ENCODE assay signal across 12 cellular contexts in genomic region chr15:78757636-78757905, GRCh38. TPM values are rescaled to one million over a fixed set of nuclear protein-coding genes. Genes with fewer than 3 reads are reported as not detected.
DNase-seq lines count a peak whose midpoint lies in the region; ATAC-seq and TF ChIP-seq lines count a peak whose summit lies in the region.
"Had no signal": no experiment of that assay in that cellular context is flagged by ENCODE, and none has a peak within 500 bp of the region (broad histone marks: within the 10 kb centered on the region; RNA-seq: fewer than 3 reads in every experiment).

No MANE protein-coding gene starts in this region.

- DNase-seq in right cardiac atrium, result peak in 2 of 3 donors; percentile 48 to 50
- no peak for DNase-seq in cardiac septum (ENCODE audit: low spot score)
- DNase-seq in activated naive CD8-positive, alpha-beta T cell treated with anti-CD3 and anti-CD28 coated beads, Interleukin-2, amount 10 ng/mL, durations not matched to agents 7 days and 5 days, result no peak
- no peak for DNase-seq in osteoblast (ENCODE audit: insufficient read length, low spot score, missing footprints)
- no peak for DNase-seq in medulla oblongata (ENCODE audit: extremely low spot score)
- no peak for DNase-seq in cerebellum (ENCODE audit: low spot score)
- DNase-seq in hypothalamus (lab: John Stamatoyannopoulos, UW), result no peak
- DNase-seq: AML-193, upper lobe of right lung had no signal

- no peaks in the 10 kb centered on the region for H3K79me2 ChIP-seq in osteoblast (ENCODE audit: insufficient read depth, low read length)

- H3K9me3 Mint-ChIP-seq in activated naive CD8-positive, alpha-beta T cell treated with anti-CD3 and anti-CD28 coated beads, Interleukin-2, amount 10 ng/mL, durations not matched to agents 7 days and 5 days, result no peaks in the 10 kb centered on the region
- H3K9me3 Mint-ChIP-seq: nephron progenitor cell had no signal

- H3K4me1 ChIP-seq in right cardiac atrium (ENCODE audit: control insufficient read depth, insufficient read depth, low read length) (peaks cover 30% of the 10 kb centered on the region), osteoblast (ENCODE audit: insufficient read depth, low read length) (peaks cover 21% of the 10 kb centered on the region)

- H3K27ac Mint-ChIP-seq in activated naive CD8-positive, alpha-beta T cell treated with anti-CD3 and anti-CD28 coated beads, Interleukin-2, amount 10 ng/mL, durations not matched to agents 7 days and 5 days, result peak overlapping the region; percentile 58

- H3K36me3 ChIP-seq in osteoblast (ENCODE audit: insufficient read depth, low read length), result no peaks in the 10 kb centered on the region
- H3K36me3 ChIP-seq: cardiac muscle cell, upper lobe of right lung had no signal

- H3K9me3 ChIP-seq in right cardiac atrium (ENCODE audit: control insufficient read depth, low read length) (no peaks in the 10 kb centered on the region), osteoblast (ENCODE audit: low read depth, low read length) (no peaks in the 10 kb centered on the region)
- H3K9me3 ChIP-seq: upper lobe of right lung had no signal

- no peaks in the 10 kb centered on the region for H3K27me3 Mint-ChIP-seq in activated naive CD8-positive, alpha-beta T cell treated with anti-CD3 and anti-CD28 coated beads, Interleukin-2, amount 10 ng/mL, durations not matched to agents 7 days and 5 days

- no peaks in the 10 kb centered on the region for H4K20me1 ChIP-seq in osteoblast (ENCODE audit: insufficient read depth, low read length)

- H2AFZ ChIP-seq in osteoblast (ENCODE audit: low read length), result no peak overlapping the region

- no peak overlapping the region for H3K4me3 Mint-ChIP-seq in activated naive CD8-positive, alpha-beta T cell treated with anti-CD3 and anti-CD28 coated beads, Interleukin-2, amount 10 ng/mL, durations not matched to agents 7 days and 5 days
- H3K4me3 Mint-ChIP-seq: nephron progenitor cell had no signal

- peak overlapping the region; percentile 26 for H3K4me2 ChIP-seq in osteoblast (ENCODE audit: insufficient read depth, low read length)

- 96% methylated on average over 10 of the region's 10 CpGs for WGBS in right cardiac atrium

- peaks cover 15% of the 10 kb centered on the region for H3K4me1 Mint-ChIP-seq in activated naive CD8-positive, alpha-beta T cell treated with anti-CD3 and anti-CD28 coated beads, Interleukin-2, amount 10 ng/mL, durations not matched to agents 7 days and 5 days

- no peaks in the 10 kb centered on the region for H3K27me3 ChIP-seq in right cardiac atrium (ENCODE audit: control insufficient read depth, insufficient read depth)
- H3K27me3 ChIP-seq in osteoblast (ENCODE audit: insufficient read depth, low read length), result no peaks in the 10 kb centered on the region
- H3K27me3 ChIP-seq: cardiac muscle cell, upper lobe of right lung had no signal

- intact Hi-C loops in right cardiac atrium (cut with DNase I) (no loop called here), cardiac septum (cut with DNase I) (loop anchor here (5.0 kb wide), 1 partner anchor 115 kb away; the partner anchor contains the start of gene MORF4L1)

- POLR2A ChIA-PET in activated naive CD8-positive, alpha-beta T cell treated with anti-CD3 and anti-CD28 coated beads, Interleukin-2, amount 10 ng/mL, durations not matched to agents 7 days and 5 days (lab: Charles Lee), result no interaction called here

- H3K27ac ChIP-seq in right cardiac atrium (ENCODE audit: low read length), result peak overlapping the region; percentile 60
- H3K27ac ChIP-seq in osteoblast (ENCODE audit: low read depth, low read length), result peak overlapping the region; percentile 90
- H3K27ac ChIP-seq: cardiac muscle cell had no signal

- no peak for TF ChIP-seq CTCF in osteoblast (IDR thresholded peaks at IDR 0.05; ENCODE audit: extremely low read depth, low read depth, low read length)

- no peak for ATAC-seq in right cardiac atrium
- ATAC-seq in activated naive CD8-positive, alpha-beta T cell treated with anti-CD3 and anti-CD28 coated beads, Interleukin-2, amount 10 ng/mL, durations not matched to agents 7 days and 5 days (ENCODE audit: low read depth), result no peak
- ATAC-seq in HG02642 (IDR thresholded peaks at IDR 0.05; ENCODE audit: poor library complexity, unreplicated experiment), result no peak

- no peaks in the 10 kb centered on the region for H3K36me3 Mint-ChIP-seq in activated naive CD8-positive, alpha-beta T cell treated with anti-CD3 and anti-CD28 coated beads, Interleukin-2, amount 10 ng/mL, durations not matched to agents 7 days and 5 days

- no peak overlapping the region for H3K4me3 ChIP-seq in right cardiac atrium (ENCODE audit: low read length)
- no peak overlapping the region for H3K4me3 ChIP-seq in osteoblast (ENCODE audit: insufficient read depth, low read length)
- H3K4me3 ChIP-seq: cardiac muscle cell, upper lobe of right lung had no signal

RNA-seq across cellular contexts. Expression of gene ADAMTS7, which starts 53.7 kb away (rescaled TPM):
- total RNA-seq in right cardiac atrium (10 to 100 TPM; 38.8 to 85.9 (median 82.0) TPM), cardiac septum (17.8 TPM), osteoblast (32.4 and 34.0 TPM in 2 replicates), cerebellum (25.9 TPM)
- polyA plus RNA-seq in right cardiac atrium, result 40.3 TPM
- total RNA-seq in activated naive CD8-positive, alpha-beta T cell treated with anti-CD3 and anti-CD28 coated beads, Interleukin-2, amount 10 ng/mL, durations not matched to agents 7 days and 5 days, result under 1 TPM in 1 of 2 experiments, not detected in 1; 0.14 TPM

Comparison
In these comparisons a context has a peak if more than half of its experiments do, and no peak if none do; other contexts are left out.
1. DNase-seq: peak in right cardiac atrium (2 of 3); none in cardiac septum (single experiment), activated naive CD8-positive, alpha-beta T cell treated with anti-CD3 and anti-CD28 coated beads, Interleukin-2, amount 10 ng/mL, durations not matched to agents 7 days and 5 days (single experiment), osteoblast (single experiment), medulla oblongata (single experiment), cerebellum (single experiment) and hypothalamus (0 of 51).
2. RNA of gene ADAMTS7, which starts 53.7 kb away (total RNA-seq): 38.8 to 85.9 TPM in right cardiac atrium, 32.4 to 34.0 TPM in osteoblast, 25.9 TPM in cerebellum (single experiment) and 17.8 TPM in cardiac septum (single experiment); 0.14 TPM in activated naive CD8-positive, alpha-beta T cell treated with anti-CD3 and anti-CD28 coated beads, Interleukin-2, amount 10 ng/mL, durations not matched to agents 7 days and 5 days; every median in the first group is over 10 times any median in the second.